Comparison of ENCODE assay signal across 12 cellular contexts in genomic region chr1:151535326-151536271, GRCh38. TPM values are rescaled to one million over a fixed set of nuclear protein-coding genes. Genes with fewer than 3 reads are reported as not detected.
DNase-seq lines count a peak whose midpoint lies in the region; ATAC-seq and TF ChIP-seq lines count a peak whose summit lies in the region.
"Had no signal": no experiment of that assay in that cellular context is flagged by ENCODE, and none has a peak within 500 bp of the region (broad histone marks: within the 10 kb centered on the region; RNA-seq: fewer than 3 reads in every experiment).

No MANE protein-coding gene starts in this region.

- no peak for ATAC-seq in psoas muscle

- TF ChIP-seq CTCF in PC-9 (conservative IDR thresholded peaks at IDR 0.05) (no peak), fibroblast of mammary gland (conservative IDR thresholded peaks at IDR 0.05; ENCODE audit: control insufficient read depth, insufficient read depth, low read depth, low read length) (no peak), psoas muscle (IDR thresholded peaks at IDR 0.05) (no peak)

- POLR2A ChIA-PET in PC-9 (lab: Charles Lee; ENCODE audit: unreplicated experiment) = interaction anchor here (2.2 kb wide), 1 partner anchor 12 kb away, joined by 10 read pairs; no protein-coding TSS in a partner anchor
- POLR2A ChIA-PET in activated CD4-positive, alpha-beta T cell treated with anti-CD3 and anti-CD28 coated beads, Interleukin-2, amount 10 ng/mL, durations not matched to agents 7 days and 5 days (lab: Charles Lee) = no interaction called here

- no peaks in the 10 kb centered on the region for H3K36me3 Mint-ChIP-seq in activated CD4-positive, alpha-beta T cell treated with anti-CD3 and anti-CD28 coated beads, Interleukin-2, amount 10 ng/mL, durations not matched to agents 7 days and 5 days (ENCODE audit: low read depth)
- H3K36me3 Mint-ChIP-seq: CD14-positive monocyte had no signal

- H3K4me3 ChIP-seq in PC-9 (no peak overlapping the region), fibroblast of mammary gland (ENCODE audit: control insufficient read depth, low read depth, low read length) (no peak overlapping the region), psoas muscle (no peak overlapping the region)
- H3K4me3 ChIP-seq: HAP-1 had no signal

- peak; percentile 69 for DNase-seq in A172 (ENCODE audit: low spot score)
- peak; percentile 77 for DNase-seq in EL
- no peak for DNase-seq in PC-9
- DNase-seq in fibroblast of mammary gland (ENCODE audit: low read depth) = peak; percentile 60
- no peak for DNase-seq in globus pallidus (ENCODE audit: low spot score)
- DNase-seq in caudate nucleus (lab: John Stamatoyannopoulos, UW) = no peak
- no peak for DNase-seq in activated CD4-positive, alpha-beta T cell treated with anti-CD3 and anti-CD28 coated beads, Interleukin-2, amount 10 ng/mL, durations not matched to agents 7 days and 5 days
- DNase-seq in psoas muscle = no peak
- DNase-seq: NCI-H2029 treated with DMSO at 0.1 percent for 48 hours had no signal

- no peak overlapping the region for H3K4me2 ChIP-seq in PC-9

- no peak overlapping the region for H2AFZ ChIP-seq in PC-9

- H3K27me3 ChIP-seq in PC-9 (ENCODE audit: insufficient read depth, low read depth) = no peaks in the 10 kb centered on the region
- H3K27me3 ChIP-seq in psoas muscle (ENCODE audit: insufficient read depth in 3 of 3, low read length in 2 of 3) = no peaks in the 10 kb centered on the region

- no TSS peak for BruUV-seq in PC-9 (replicated peaks; lab: Mats Ljungman, UMichigan)

- peaks cover 12% of the 10 kb centered on the region for H3K79me2 ChIP-seq in PC-9 (ENCODE audit: low read depth)

- H3K9me3 ChIP-seq in PC-9 (ENCODE audit: insufficient read depth, low read depth) = no peaks in the 10 kb centered on the region
- no peaks in the 10 kb centered on the region for H3K9me3 ChIP-seq in psoas muscle
- H3K9me3 ChIP-seq: HAP-1 had no signal

- H3F3A ChIP-seq in PC-9 (ENCODE audit: insufficient read depth, low read depth) = peaks cover 41% of the 10 kb centered on the region

- H3K36me3 ChIP-seq in PC-9 (ENCODE audit: low read depth) (peaks cover 16% of the 10 kb centered on the region), psoas muscle (ENCODE audit: insufficient read depth in 1 of 2, low read depth in 1 of 2) (no peaks in the 10 kb centered on the region)

- H3K4me1 ChIP-seq in PC-9 (replicated peaks; ENCODE audit: insufficient read depth) (peaks cover 33% of the 10 kb centered on the region), psoas muscle (no peaks in the 10 kb centered on the region)

- H4K20me1 ChIP-seq in PC-9 (ENCODE audit: insufficient read depth) = no peaks in the 10 kb centered on the region

- peaks cover 14% of the 10 kb centered on the region for H3K4me1 Mint-ChIP-seq in activated CD4-positive, alpha-beta T cell treated with anti-CD3 and anti-CD28 coated beads, Interleukin-2, amount 10 ng/mL, durations not matched to agents 7 days and 5 days

- no peak overlapping the region for H3K4me3 Mint-ChIP-seq in activated CD4-positive, alpha-beta T cell treated with anti-CD3 and anti-CD28 coated beads, Interleukin-2, amount 10 ng/mL, durations not matched to agents 7 days and 5 days
- H3K4me3 Mint-ChIP-seq: CD14-positive monocyte had no signal

- no peak overlapping the region for H3K27ac Mint-ChIP-seq in activated CD4-positive, alpha-beta T cell treated with anti-CD3 and anti-CD28 coated beads, Interleukin-2, amount 10 ng/mL, durations not matched to agents 7 days and 5 days

- H3K27me3 Mint-ChIP-seq in activated CD4-positive, alpha-beta T cell treated with anti-CD3 and anti-CD28 coated beads, Interleukin-2, amount 10 ng/mL, durations not matched to agents 7 days and 5 days = no peaks in the 10 kb centered on the region

- WGBS in psoas muscle, 3 donors = 79 to 90% (median 85%) methylated on average over 6 of the region's 6 CpGs

- no peaks in the 10 kb centered on the region for H3K9me2 ChIP-seq in PC-9 (ENCODE audit: insufficient read depth)

- H3K27ac ChIP-seq in PC-9 (0 out of 2 replicates have a peak overlapping the region, but pooled peaks have one; percentile 79), caudate nucleus (ENCODE audit: low read depth, low read length) (no peak overlapping the region), psoas muscle (no peak overlapping the region)
- H3K27ac ChIP-seq: HL-60 had no signal

- CTCF ChIA-PET in PC-9 (lab: Charles Lee) = interaction anchor here (0.6 to 0.7 kb wide), 2 partner anchors 101 to 199 kb away, joined by 3 to 4 read pairs; no protein-coding TSS in a partner anchor
- CTCF ChIA-PET in activated CD4-positive, alpha-beta T cell treated with anti-CD3 and anti-CD28 coated beads, Interleukin-2, amount 10 ng/mL, durations not matched to agents 7 days and 5 days (lab: Charles Lee) = interaction anchor here (1.2 to 1.5 kb wide), 2 partner anchors 10 to 12 kb away, joined by 3 to 5 read pairs; no protein-coding TSS in a partner anchor

- intact Hi-C loops in PC-9 (cut with micrococcal nuclease; ENCODE audit: unreplicated experiment) (loop anchor here (5.0 kb wide), 1 partner anchor 147 kb away; no protein-coding TSS in a partner anchor), psoas muscle (cut with DNase I) (loop anchor here (5.0 kb wide), 2 partner anchors 88 to 197 kb away; no protein-coding TSS in a partner anchor)

- H3K9me3 Mint-ChIP-seq in activated CD4-positive, alpha-beta T cell treated with anti-CD3 and anti-CD28 coated beads, Interleukin-2, amount 10 ng/mL, durations not matched to agents 7 days and 5 days = no peaks in the 10 kb centered on the region
- H3K9me3 Mint-ChIP-seq: CD14-positive monocyte had no signal

RNA-seq across cellular contexts. Expression of gene TUFT1, which starts 4.5 kb away (rescaled TPM):
- 64.3 and 99.0 TPM in 2 replicates for total RNA-seq in A172 (2014; rRNA removed; shearing (Covaris generic))
- total RNA-seq in PC-9 (2021) (35.3 and 40.2 TPM in 2 replicates), psoas muscle (1 to 10 TPM in 3 of 4 donors, under 1 TPM in 1; 0.97 to 5.3 (median 1.7) TPM)
- 1 to 10 TPM; 1.9 to 2.2 TPM for total RNA-seq in activated CD4-positive, alpha-beta T cell treated with anti-CD3 and anti-CD28 coated beads, Interleukin-2, amount 10 ng/mL, durations not matched to agents 7 days and 5 days
- polyA plus RNA-seq in psoas muscle = 1 to 10 TPM in 2 of 3 donors, under 1 TPM in 1; 0.86 to 3.0 (median 1.1) TPM

RNA-seq across cellular contexts. Expression of gene CGN, which starts 24.4 kb away (rescaled TPM):
- 0.93 and 3.2 TPM in 2 replicates for total RNA-seq in A172 (2014; rRNA removed; shearing (Covaris generic))
- total RNA-seq in PC-9 (2021) (30.3 and 31.1 TPM in 2 replicates), psoas muscle (under 1 TPM in 2 of 4 donors, not detected in 2; 0.10 to 0.21 TPM)
- total RNA-seq in activated CD4-positive, alpha-beta T cell treated with anti-CD3 and anti-CD28 coated beads, Interleukin-2, amount 10 ng/mL, durations not matched to agents 7 days and 5 days = under 1 TPM; 0.17 to 0.30 TPM
- under 1 TPM; 0.03 to 0.12 (median 0.05) TPM for polyA plus RNA-seq in psoas muscle
- polyA plus RNA-seq: CD14-positive monocyte had no signal

Comparison
In these comparisons a context has a peak if more than half of its experiments do, and no peak if none do; other contexts are left out.
1. DNase-seq: peak in A172 (single experiment), EL (single experiment) and fibroblast of mammary gland (single experiment); none in PC-9 (0 of 2), globus pallidus (single experiment), caudate nucleus (0 of 61), activated CD4-positive, alpha-beta T cell treated with anti-CD3 and anti-CD28 coated beads, Interleukin-2, amount 10 ng/mL, durations not matched to agents 7 days and 5 days (single experiment) and psoas muscle (0 of 2).